Comparison of ENCODE assay signal across 8 cellular contexts in the genomic region with DNA sequence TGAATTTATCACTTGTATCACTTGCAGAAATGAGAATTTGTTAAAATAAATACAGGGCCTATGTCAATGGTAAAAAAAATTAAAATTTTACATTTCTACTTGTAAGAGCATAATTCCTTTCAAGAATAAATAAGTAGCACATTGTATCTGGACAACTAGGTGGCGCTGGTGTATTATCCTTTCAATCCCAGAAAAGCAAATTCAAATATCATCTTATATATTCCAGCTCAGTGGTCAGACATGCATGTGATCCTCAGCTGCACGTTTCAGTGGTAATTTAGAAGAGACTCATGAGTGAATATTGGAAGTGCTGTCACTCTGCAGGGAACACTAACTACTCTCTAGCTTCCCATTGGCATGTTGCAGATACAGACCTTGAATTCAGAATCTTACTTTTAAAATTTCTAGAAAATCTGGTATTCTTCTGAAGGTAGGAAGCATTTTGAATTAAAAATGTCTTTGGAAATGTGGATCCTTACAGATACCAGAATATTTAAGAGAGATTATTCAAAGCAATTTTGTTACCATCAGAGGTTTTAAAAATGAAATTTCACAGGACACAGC.
DNase-seq lines count a peak whose midpoint lies in the region; ATAC-seq and TF ChIP-seq lines count a peak whose summit lies in the region.

No MANE protein-coding gene starts in this region.

- TF ChIP-seq CTCF in Loucy (conservative IDR thresholded peaks at IDR 0.05; ENCODE audit: low read length): peak; percentile 78
- TF ChIP-seq CTCF in Peyer's patch (IDR thresholded peaks at IDR 0.05): peak in 5 of 6 experiments; percentile 27 to 53 (median 48)
- TF ChIP-seq CTCF in progenitor cell of endocrine pancreas (IDR thresholded peaks at IDR 0.05; ENCODE audit: unreplicated experiment): peak; percentile 85

- H3F3A ChIP-seq in Loucy (ENCODE audit: low read depth): no peaks in the 10 kb centered on the region

- ATAC-seq in GM21390 (IDR thresholded peaks at IDR 0.05; ENCODE audit: unreplicated experiment) (no peak), GM18868 (IDR thresholded peaks at IDR 0.05; ENCODE audit: unreplicated experiment) (no peak)

- H2AFZ ChIP-seq in Loucy (ENCODE audit: low read length): peak overlapping the region; percentile 31; the same call in 1 of the 2 replicates

- no peaks in the 10 kb centered on the region for H3K36me3 ChIP-seq in Loucy (ENCODE audit: insufficient read depth, low read length)
- H3K36me3 ChIP-seq in Peyer's patch: no peaks in the 10 kb centered on the region

- TF ChIP-seq POLR2A in Peyer's patch (IDR thresholded peaks at IDR 0.05) (no peak), erythroblast (IDR thresholded peaks at IDR 0.05; ENCODE audit: low read length) (no peak)

- no peaks in the 10 kb centered on the region for H3K9me2 ChIP-seq in Loucy (replicated peaks; ENCODE audit: low read depth, low read length)

- no peak overlapping the region for H3K9ac ChIP-seq in Loucy (ENCODE audit: low read depth, low read length, poor library complexity, severe bottlenecking)

- H3K4me1 Mint-ChIP-seq in progenitor cell of endocrine pancreas (ENCODE audit: low read depth): peaks cover 3% of the 10 kb centered on the region
- H3K4me1 Mint-ChIP-seq in activated CD4-positive, alpha-beta T cell treated with anti-CD3 and anti-CD28 coated beads, Interleukin-2, amount 10 ng/mL, durations not matched to agents 24 days and 14 days: peaks cover 3% of the 10 kb centered on the region

- no peak overlapping the region for H3K27ac ChIP-seq in Peyer's patch

- H3K4me1 ChIP-seq in Loucy (ENCODE audit: insufficient read depth, low read length, poor library complexity, severe bottlenecking) (peaks cover 9% of the 10 kb centered on the region), Peyer's patch (no peaks in the 10 kb centered on the region)

- DNase-seq in DMS79 treated with DMSO at 0.1 percent for 48 hours (lab: John Stamatoyannopoulos, UW): peak; percentile 65
- DNase-seq in Peyer's patch: no peak
- peak; percentile 10 to 42 for DNase-seq in erythroblast (lab: John Stamatoyannopoulos, UW)
- no peak for DNase-seq in progenitor cell of endocrine pancreas (ENCODE audit: low spot score, unreplicated experiment)
- no peak for DNase-seq in activated CD4-positive, alpha-beta T cell treated with anti-CD3 and anti-CD28 coated beads, Interleukin-2, amount 10 ng/mL, durations not matched to agents 24 days and 14 days

- intact Hi-C loops in activated CD4-positive, alpha-beta T cell treated with anti-CD3 and anti-CD28 coated beads, Interleukin-2, amount 10 ng/mL, durations not matched to agents 24 days and 14 days (cut with micrococcal nuclease): no loop called here

- H4K20me1 ChIP-seq in Loucy (ENCODE audit: insufficient read depth, low read length, poor library complexity, severe bottlenecking): no peaks in the 10 kb centered on the region

- H3K36me3 Mint-ChIP-seq in progenitor cell of endocrine pancreas (ENCODE audit: insufficient read depth): peaks cover 2% of the 10 kb centered on the region
- no peaks in the 10 kb centered on the region for H3K36me3 Mint-ChIP-seq in activated CD4-positive, alpha-beta T cell treated with anti-CD3 and anti-CD28 coated beads, Interleukin-2, amount 10 ng/mL, durations not matched to agents 24 days and 14 days (ENCODE audit: low read depth)

- H3K4me3 ChIP-seq in Loucy (ENCODE audit: low read length, poor library complexity, severe bottlenecking) (no peak overlapping the region), Peyer's patch (no peak overlapping the region)

- peaks cover 4% of the 10 kb centered on the region for H3K9me3 Mint-ChIP-seq in progenitor cell of endocrine pancreas (ENCODE audit: low read depth)
- H3K9me3 Mint-ChIP-seq in activated CD4-positive, alpha-beta T cell treated with anti-CD3 and anti-CD28 coated beads, Interleukin-2, amount 10 ng/mL, durations not matched to agents 24 days and 14 days: no peaks in the 10 kb centered on the region

- H3K27me3 Mint-ChIP-seq in progenitor cell of endocrine pancreas: no peaks in the 10 kb centered on the region
- no peaks in the 10 kb centered on the region for H3K27me3 Mint-ChIP-seq in activated CD4-positive, alpha-beta T cell treated with anti-CD3 and anti-CD28 coated beads, Interleukin-2, amount 10 ng/mL, durations not matched to agents 24 days and 14 days

- H3K27me3 ChIP-seq in Loucy (ENCODE audit: insufficient read depth, low read length, poor library complexity, severe bottlenecking) (no peaks in the 10 kb centered on the region), Peyer's patch (no peaks in the 10 kb centered on the region)

- no peak overlapping the region for H3K27ac Mint-ChIP-seq in progenitor cell of endocrine pancreas
- no peak overlapping the region for H3K27ac Mint-ChIP-seq in activated CD4-positive, alpha-beta T cell treated with anti-CD3 and anti-CD28 coated beads, Interleukin-2, amount 10 ng/mL, durations not matched to agents 24 days and 14 days

- H3K9me3 ChIP-seq in Loucy (ENCODE audit: insufficient read depth, low read depth, low read length): no peaks in the 10 kb centered on the region
- H3K9me3 ChIP-seq in Peyer's patch: no peaks in the 10 kb centered on the region

- no peaks in the 10 kb centered on the region for H3K79me2 ChIP-seq in Loucy (ENCODE audit: insufficient read depth, low read length)

- no peak overlapping the region for H3K4me3 Mint-ChIP-seq in progenitor cell of endocrine pancreas (ENCODE audit: low read depth)
- no peak overlapping the region for H3K4me3 Mint-ChIP-seq in activated CD4-positive, alpha-beta T cell treated with anti-CD3 and anti-CD28 coated beads, Interleukin-2, amount 10 ng/mL, durations not matched to agents 24 days and 14 days

- no peak overlapping the region for H3K4me2 ChIP-seq in Loucy (ENCODE audit: low read depth, low read length, poor library complexity, severe bottlenecking)

Comparison
In these comparisons a context has a peak if more than half of its experiments do, and no peak if none do; other contexts are left out.
1. DNase-seq: peak in DMS79 treated with DMSO at 0.1 percent for 48 hours (single experiment) and erythroblast (2 of 2); none in Peyer's patch (0 of 3), progenitor cell of endocrine pancreas (single experiment) and activated CD4-positive, alpha-beta T cell treated with anti-CD3 and anti-CD28 coated beads, Interleukin-2, amount 10 ng/mL, durations not matched to agents 24 days and 14 days (single experiment).
2. Peak in every context shown above with its lines, with median percentiles within 50 percentile points of each other: CTCF ChIP-seq.